Comparison of ENCODE assay signal across 17 cellular contexts in genomic region chr9:38294130-38294529, GRCh38.
DNase-seq lines count a peak whose midpoint lies in the region; ATAC-seq and TF ChIP-seq lines count a peak whose summit lies in the region.
"Had no signal": no experiment of that assay in that cellular context is flagged by ENCODE, and none has a peak within 500 bp of the region (broad histone marks: within the 10 kb centered on the region; RNA-seq: fewer than 3 reads in every experiment).

No MANE protein-coding gene starts in this region.

- no peak for TF ChIP-seq POLR2A in testis (IDR thresholded peaks at IDR 0.05)

- H3K27me3 ChIP-seq in right cardiac atrium (ENCODE audit: control insufficient read depth, insufficient read depth) (no peaks in the 10 kb centered on the region), testis (no peaks in the 10 kb centered on the region)
- H3K27me3 ChIP-seq: BLaER1 treated with 17β-estradiol and CSF1 and Interleukin-3, amounts not matched to agents 10 nM and 100 nM had no signal

- H3K27ac ChIP-seq in right cardiac atrium (ENCODE audit: low read length) (no peak overlapping the region), testis (no peak overlapping the region)
- H3K27ac ChIP-seq: BLaER1 treated with 17β-estradiol and CSF1 and Interleukin-3, amounts not matched to agents 10 nM and 100 nM; HL-60 had no signal

- no peaks in the 10 kb centered on the region for H3K36me3 ChIP-seq in testis (ENCODE audit: low read depth, missing control alignments)
- H3K36me3 ChIP-seq: BLaER1 treated with 17β-estradiol and CSF1 and Interleukin-3, amounts not matched to agents 10 nM and 100 nM had no signal

- H3K9me3 ChIP-seq in right cardiac atrium (ENCODE audit: control insufficient read depth, low read length) = no peaks in the 10 kb centered on the region
- no peaks in the 10 kb centered on the region for H3K9me3 ChIP-seq in testis
- H3K9me3 ChIP-seq: BLaER1 treated with 17β-estradiol and CSF1 and Interleukin-3, amounts not matched to agents 10 nM and 100 nM had no signal

- H3K4me3 ChIP-seq in right cardiac atrium (ENCODE audit: low read length) (no peak overlapping the region), fibroblast of the aortic adventitia (ENCODE audit: low read depth, low read length) (no peak overlapping the region), testis (no peak overlapping the region)
- H3K4me3 ChIP-seq: BLaER1 treated with 17β-estradiol and CSF1 and Interleukin-3, amounts not matched to agents 10 nM and 100 nM had no signal

- no peak for ATAC-seq in right cardiac atrium
- no peak for ATAC-seq in esophagus mucosa

- intact Hi-C loops in cardiac septum (cut with DNase I) (no loop called here), right cardiac atrium (cut with DNase I) (no loop called here), testis (cut with DNase I; ENCODE audit: low total_unique reads) (no loop called here)

- 24% methylated on average over 2 of the region's 2 CpGs for WGBS in right cardiac atrium
- 32 to 41% methylated on average over 2 of the region's 2 CpGs for WGBS in testis, 2 donors

- DNase-seq in cardiac septum (ENCODE audit: low spot score) = peak; percentile 39
- DNase-seq in right cardiac atrium = no peak
- peak; percentile 24 for DNase-seq in fibroblast of the aortic adventitia (ENCODE audit: low read depth)
- peak; percentile 22 for DNase-seq in testis
- DNase-seq in NCI-H748 (lab: John Stamatoyannopoulos, UW; ENCODE audit: unreplicated experiment) = no peak
- no peak for DNase-seq in NCI-H187 treated with DMSO at 0.1 percent for 48 hours (lab: John Stamatoyannopoulos, UW)
- DNase-seq: ACHN; Calu3; CD4-positive, CD25-positive, alpha-beta regulatory T cell; DMS 273 treated with DMSO at 0.1 percent for 48 hours; EL; GDM1; HCEC 1CT; HFFc6 had no signal

- H3K4me1 ChIP-seq in right cardiac atrium (ENCODE audit: control insufficient read depth, insufficient read depth, low read length) (no peaks in the 10 kb centered on the region), testis (peaks cover 5% of the 10 kb centered on the region)
- H3K4me1 ChIP-seq: BLaER1 treated with 17β-estradiol and CSF1 and Interleukin-3, amounts not matched to agents 10 nM and 100 nM had no signal

- TF ChIP-seq CTCF in fibroblast of the aortic adventitia (IDR thresholded peaks at IDR 0.05; ENCODE audit: insufficient read depth, low read length) = no peak
- no peak for TF ChIP-seq CTCF in testis (IDR thresholded peaks at IDR 0.05)

Comparison
In these comparisons a context has a peak if more than half of its experiments do, and no peak if none do; other contexts are left out.
1. DNase-seq: peak in cardiac septum (single experiment), fibroblast of the aortic adventitia (single experiment) and testis (single experiment); none in right cardiac atrium (0 of 3), NCI-H748 (single experiment) and NCI-H187 treated with DMSO at 0.1 percent for 48 hours (single experiment).